In the genomic region with DNA sequence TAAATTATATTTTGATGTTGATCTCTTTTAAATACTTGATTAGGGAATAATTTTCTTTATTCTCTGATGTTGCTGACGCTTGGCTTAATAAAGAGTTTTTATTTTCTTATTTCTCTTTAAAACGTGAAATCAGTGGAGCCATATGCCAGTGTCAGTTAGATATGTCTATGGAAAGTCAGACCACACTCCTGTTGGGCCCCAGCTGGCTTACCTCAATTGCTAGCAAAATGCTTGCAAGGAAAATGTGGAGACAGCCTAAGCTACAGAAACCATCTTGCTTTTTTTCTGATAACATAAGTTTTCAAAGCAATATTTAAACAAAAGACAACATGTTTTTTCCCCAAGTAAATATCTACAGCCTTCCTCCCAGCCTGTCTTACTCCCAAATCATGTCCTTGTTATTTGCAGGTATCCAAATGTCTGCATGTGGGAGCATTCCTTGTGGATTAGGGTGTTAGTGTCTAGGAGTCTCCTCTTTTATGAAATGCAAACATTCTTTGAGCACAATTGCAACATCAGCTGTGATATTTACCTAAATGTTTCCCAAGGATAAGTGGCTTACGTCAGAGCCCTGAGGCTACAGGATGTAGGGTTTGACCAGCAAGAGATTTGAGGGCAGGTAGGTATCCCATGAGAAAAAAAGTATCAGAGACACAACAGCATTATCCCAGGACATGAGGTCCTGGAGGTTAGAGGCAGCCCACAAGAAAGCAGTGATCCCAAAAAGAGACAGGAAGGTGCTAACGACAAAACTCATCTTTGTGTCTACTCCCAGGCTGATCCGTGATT, we compare ENCODE assay signal across 14 cellular contexts.
DNase-seq lines count a peak whose midpoint lies in the region; ATAC-seq and TF ChIP-seq lines count a peak whose summit lies in the region.
"Had no signal": no experiment of that assay in that cellular context is flagged by ENCODE, and none has a peak within 500 bp of the region (broad histone marks: within the 10 kb centered on the region; RNA-seq: fewer than 3 reads in every experiment).

No MANE protein-coding gene starts in this region.

- H2AFZ ChIP-seq in trophoblast cell (ENCODE audit: insufficient read depth, low read length, poor library complexity) (no peak overlapping the region), GM23338 (no peak overlapping the region)

- H2BK5ac ChIP-seq in trophoblast cell (ENCODE audit: low read depth, low read length, poor library complexity), result peak overlapping the region; percentile 84

- H2AK5ac ChIP-seq in trophoblast cell (ENCODE audit: low read length), result no peak overlapping the region

- peak overlapping the region; percentile 76 for H2BK120ac ChIP-seq in trophoblast cell (ENCODE audit: insufficient read depth, low read length, poor library complexity)

- no peaks in the 10 kb centered on the region for H3F3A ChIP-seq in GM23338 (replicated peaks; ENCODE audit: low read depth)

- H3K4ac ChIP-seq in trophoblast cell (ENCODE audit: low read depth, low read length), result no peak overlapping the region

- WGBS in endodermal cell (ENCODE audit: insufficient coverage in 1 of 2, insufficient read length in 1 of 2), 2 experiments, result 88 to 92% methylated on average over 2 to 5 of the region's 5 CpGs
- WGBS in trophoblast cell (ENCODE audit: extremely low coverage, insufficient coverage, insufficient read length), result no CpG with 5 or more reads among the region's 5 CpGs

- H3K36me3 Mint-ChIP-seq in endodermal cell (ENCODE audit: low read depth) (no peaks in the 10 kb centered on the region), GM23338 (ENCODE audit: low read depth) (no peaks in the 10 kb centered on the region)

- H3K27ac ChIP-seq in endodermal cell (ENCODE audit: low read depth, low read length) (no peak overlapping the region), trophoblast cell (ENCODE audit: low read depth, low read length) (peak overlapping the region; percentile 44), GM23338 (ENCODE audit: low read depth) (no peak overlapping the region)
- H3K27ac ChIP-seq: vagina had no signal

- no peak overlapping the region for H3K27ac Mint-ChIP-seq in endodermal cell
- H3K27ac Mint-ChIP-seq in GM23338, result no peak overlapping the region

- no peak overlapping the region for H3K4me2 ChIP-seq in trophoblast cell (ENCODE audit: low read length)
- H3K4me2 ChIP-seq in GM23338, result no peak overlapping the region

- H3K27me3 ChIP-seq in endodermal cell (ENCODE audit: control insufficient read depth, insufficient read depth, low read length, poor library complexity, severe bottlenecking), result no peaks in the 10 kb centered on the region
- no peaks in the 10 kb centered on the region for H3K27me3 ChIP-seq in trophoblast cell (ENCODE audit: insufficient read depth, low read length)
- no peaks in the 10 kb centered on the region for H3K27me3 ChIP-seq in GM23338 (ENCODE audit: insufficient read depth)
- H3K27me3 ChIP-seq: vagina had no signal

- H3K18ac ChIP-seq in trophoblast cell (ENCODE audit: low read length), result peak overlapping the region; percentile 61

- DNase-seq in H4 (ENCODE audit: low spot score), result peak; percentile 93
- peak; percentile 92 for DNase-seq in NCI-H510A treated with DMSO at 0.1 percent for 48 hours (lab: John Stamatoyannopoulos, UW)
- no peak for DNase-seq in endodermal cell
- peak; percentile 94 to 100 for DNase-seq in trophoblast cell
- no peak for DNase-seq in amniotic stem cell (lab: John Stamatoyannopoulos, UW)
- no peak for DNase-seq in GM23338 (ENCODE audit: low spot score)
- DNase-seq in activated naive CD4-positive, alpha-beta T cell (lab: John Stamatoyannopoulos, UW), result no peak
- DNase-seq: activated CD8-positive, alpha-beta memory T cell treated with anti-CD3 and anti-CD28 coated beads for 24 hours; effector CD8-positive, alpha-beta T cell; Kasumi-1; NK-92 treated with Interleukin-12 subunit alpha and Interleukin-12 subunit beta, amount 100 ng/mL, for 24 hours; T-helper 2 cell had no signal

- no peaks in the 10 kb centered on the region for H3K9me2 ChIP-seq in GM23338 (ENCODE audit: insufficient read depth)

- no peak overlapping the region for H3K23ac ChIP-seq in trophoblast cell (ENCODE audit: low read length)

- no peak overlapping the region for H4K12ac ChIP-seq in trophoblast cell (ENCODE audit: low read depth, low read length)

- no peak for TF ChIP-seq CTCF in endodermal cell (conservative IDR thresholded peaks at IDR 0.05)
- TF ChIP-seq CTCF in GM23338 (conservative IDR thresholded peaks at IDR 0.05; ENCODE audit: low read depth in 2 of 2), result no peak

- H3K9me3 Mint-ChIP-seq in endodermal cell (no peaks in the 10 kb centered on the region), GM23338 (peaks cover 9% of the 10 kb centered on the region)

- H4K20me1 ChIP-seq in GM23338 (replicated peaks; ENCODE audit: insufficient read depth), result no peaks in the 10 kb centered on the region

- H3K4me1 Mint-ChIP-seq in endodermal cell (peaks cover 5% of the 10 kb centered on the region), GM23338 (no peaks in the 10 kb centered on the region)

- H4K91ac ChIP-seq in trophoblast cell (ENCODE audit: low read depth, low read length), result no peak overlapping the region

- no peaks in the 10 kb centered on the region for H3K27me3 Mint-ChIP-seq in endodermal cell (ENCODE audit: insufficient read depth)
- peaks cover 2% of the 10 kb centered on the region for H3K27me3 Mint-ChIP-seq in GM23338 (ENCODE audit: insufficient read depth, low read depth, poor library complexity)

- ATAC-seq in HG03520 (IDR thresholded peaks at IDR 0.05; ENCODE audit: unreplicated experiment) (no peak), GM23338 (no peak)

- H3K4me3 ChIP-seq in endodermal cell (ENCODE audit: low read length), result peak overlapping the region; percentile 4
- no peak overlapping the region for H3K4me3 ChIP-seq in trophoblast cell (ENCODE audit: low read depth, low read length)
- H3K4me3 ChIP-seq in GM23338, result no peak overlapping the region
- H3K4me3 ChIP-seq: vagina had no signal

- H3K36me3 ChIP-seq in endodermal cell (ENCODE audit: control insufficient read depth, insufficient read depth, low read length), result no peaks in the 10 kb centered on the region
- H3K36me3 ChIP-seq in trophoblast cell (ENCODE audit: control insufficient read depth in 1 of 2, insufficient read depth in 2 of 2, low read length in 2 of 2), result no peaks in the 10 kb centered on the region
- H3K36me3 ChIP-seq in GM23338 (ENCODE audit: insufficient read depth), result no peaks in the 10 kb centered on the region
- H3K36me3 ChIP-seq: vagina had no signal

- no peak overlapping the region for H4K8ac ChIP-seq in trophoblast cell (ENCODE audit: low read depth, low read length)

- H3K9ac ChIP-seq in endodermal cell (ENCODE audit: extremely low read depth, low read length, poor library complexity, severe bottlenecking), result no peak overlapping the region
- no peak overlapping the region for H3K9ac ChIP-seq in trophoblast cell (ENCODE audit: low read length)

- peak overlapping the region; percentile 53 for H3K14ac ChIP-seq in trophoblast cell (ENCODE audit: low read length)

- H2BK12ac ChIP-seq in trophoblast cell (ENCODE audit: low read length), result peak overlapping the region; percentile 74

- H3K79me2 ChIP-seq in trophoblast cell (ENCODE audit: control insufficient read depth, insufficient read depth, low read length, poor library complexity), result no peaks in the 10 kb centered on the region
- H3K79me2 ChIP-seq in GM23338 (replicated peaks; ENCODE audit: insufficient read depth), result no peaks in the 10 kb centered on the region

- H3K9me3 ChIP-seq in endodermal cell (ENCODE audit: control insufficient read depth, low read length) (no peaks in the 10 kb centered on the region), trophoblast cell (ENCODE audit: insufficient read depth, low read depth, low read length) (no peaks in the 10 kb centered on the region)
- H3K9me3 ChIP-seq: vagina had no signal

- H3K4me3 Mint-ChIP-seq in endodermal cell (no peak overlapping the region), GM23338 (no peak overlapping the region)

- H3K4me1 ChIP-seq in endodermal cell (ENCODE audit: control insufficient read depth, insufficient read depth, low read length) (no peaks in the 10 kb centered on the region), trophoblast cell (ENCODE audit: control insufficient read depth in 1 of 2, insufficient read depth in 2 of 2, low read length in 2 of 2) (peaks cover 3 to 5% of the 10 kb centered on the region in 2 experiments), GM23338 (ENCODE audit: insufficient read depth) (no peaks in the 10 kb centered on the region)

- H3K79me1 ChIP-seq in trophoblast cell (ENCODE audit: low read length), result peaks cover 4% of the 10 kb centered on the region

TF ChIP-seq in GM23338, 12 proteins besides CTCF, POLR2A, EP300 and RAD21:
- TF ChIP-seq EZH2phosphoT487 (IDR thresholded peaks at IDR 0.05; ENCODE audit: unreplicated experiment), result no peak
- TF ChIP-seq ZNF331 (CRISPR knock-in tag; IDR thresholded peaks at IDR 0.05; ENCODE audit: low read depth), result no peak
TF ChIP-seq in GM23338: peak in this region for 0.

Comparison
In these comparisons a context has a peak if more than half of its experiments do, and no peak if none do; other contexts are left out.
1. DNase-seq: peak in H4 (single experiment), NCI-H510A treated with DMSO at 0.1 percent for 48 hours (single experiment) and trophoblast cell (2 of 2); none in endodermal cell (single experiment), amniotic stem cell (single experiment), GM23338 (single experiment) and activated naive CD4-positive, alpha-beta T cell (0 of 4).